Comparison of ENCODE assay signal across 8 cellular contexts in genomic region chr11:108498046-108498815, GRCh38. TPM values are rescaled to one million over a fixed set of nuclear protein-coding genes. Genes with fewer than 3 reads are reported as not detected.
DNase-seq lines count a peak whose midpoint lies in the region; ATAC-seq and TF ChIP-seq lines count a peak whose summit lies in the region.

Gene POGLUT3 (minus strand): TSS chr11:108498384. CDS start chr11:108498366, 18 bp downstream.

- DNase-seq in GM12864 (ENCODE audit: low read depth) (no peak), HFFc6 (peak; percentile 23), NCI-H1417 (lab: John Stamatoyannopoulos, UW) (peak; percentile 12 to 91 (median 90)), UCSD-AML1 (lab: John Stamatoyannopoulos, UW; ENCODE audit: unreplicated experiment) (peak; percentile 61), brain microvascular endothelial cell (peak; percentile 17), sigmoid colon (peak; percentile 85)

- H3K36me3 Mint-ChIP-seq in HFFc6 (ENCODE audit: low read depth): peaks cover 7% of the 10 kb centered on the region; the same call in 1 of the 2 replicates

- intact Hi-C loops in sigmoid colon (cut with DNase I): loop anchor here (5.0 kb wide), 2 partner anchors 164 to 276 kb away; partner anchors contain the start of genes ATM and NPAT

- H3K27me3 ChIP-seq in brain microvascular endothelial cell (replicated peaks) (no peaks in the 10 kb centered on the region), sigmoid colon (no peaks in the 10 kb centered on the region)

- H3K4me3 ChIP-seq in GM12864 (ENCODE audit: low read depth, low read length) (peak within 1 kb of the TSS; percentile 63), brain microvascular endothelial cell (ENCODE audit: low read depth, low read length) (peak within 1 kb of the TSS; percentile 61), iPS-11a (ENCODE audit: low read depth, low read length) (peak within 1 kb of the TSS; percentile 65), sigmoid colon (peak within 1 kb of the TSS; percentile 57 to 84 (median 74))

- WGBS in sigmoid colon, 2 donors: 0% methylated on average over 84 of the region's 84 CpGs

- no peaks in the 10 kb centered on the region for H3K9me3 ChIP-seq in sigmoid colon

- peak within 1 kb of the TSS; percentile 100 for H3K27ac Mint-ChIP-seq in HFFc6

- in situ Hi-C loops in brain microvascular endothelial cell (cut with HindIII; ENCODE audit: low pct_ligation_motif_present, low sequenced_read_pairs): no loop called here

- peaks cover 46% of the 10 kb centered on the region for H3K4me1 Mint-ChIP-seq in HFFc6 (ENCODE audit: low read depth)

- peaks cover 2% of the 10 kb centered on the region for H3K27me3 Mint-ChIP-seq in HFFc6 (ENCODE audit: insufficient read depth)

- H3K36me3 ChIP-seq in brain microvascular endothelial cell (replicated peaks) (no peaks in the 10 kb centered on the region), sigmoid colon (no peaks in the 10 kb centered on the region)

- H3K4me3 Mint-ChIP-seq in HFFc6: peak within 1 kb of the TSS; percentile 97

- TF ChIP-seq POLR2A in sigmoid colon (IDR thresholded peaks at IDR 0.05): no peak

- no peak for TF ChIP-seq EP300 in sigmoid colon (IDR thresholded peaks at IDR 0.05)

- H3K9me3 Mint-ChIP-seq in HFFc6: no peaks in the 10 kb centered on the region

- H3K27ac ChIP-seq in brain microvascular endothelial cell: peak within 1 kb of the TSS; percentile 87
- peak within 1 kb of the TSS; percentile 92 to 98 (median 96) for H3K27ac ChIP-seq in sigmoid colon

- TF ChIP-seq CTCF in GM12864 (IDR thresholded peaks at IDR 0.05; ENCODE audit: low read depth, low read length, missing control alignments) (no peak), HFFc6 (IDR thresholded peaks at IDR 0.05) (no peak; the same call in 1 of the 2 replicates), brain microvascular endothelial cell (IDR thresholded peaks at IDR 0.05; ENCODE audit: low read depth, low read length, missing control alignments) (no peak), sigmoid colon (IDR thresholded peaks at IDR 0.05) (no peak)

- peaks cover 0 to 16% (median 7%) of the 10 kb centered on the region in 4 donors for H3K4me1 ChIP-seq in sigmoid colon

- ATAC-seq in GM18870 (IDR thresholded peaks at IDR 0.05; ENCODE audit: unreplicated experiment): no peak

RNA-seq across cellular contexts. Expression of gene POGLUT3, which starts in this region (rescaled TPM):
- total RNA-seq in HFFc6 (2021; fragmentation: NEBNext Ultra II Directional; extraction: Animal tissue kit (Norgen Biotek cat#: 25700)): 10 to 100 TPM; 24.1 to 50.4 (median 43.3) TPM
- total RNA-seq in sigmoid colon: 10 to 100 TPM; 17.7 to 28.5 (median 24.0) TPM
- polyA plus RNA-seq in sigmoid colon: 1 to 10 TPM; 4.4 to 9.2 (median 4.8) TPM
